Comparison of ENCODE assay signal across 1 cellular context in the genomic region with DNA sequence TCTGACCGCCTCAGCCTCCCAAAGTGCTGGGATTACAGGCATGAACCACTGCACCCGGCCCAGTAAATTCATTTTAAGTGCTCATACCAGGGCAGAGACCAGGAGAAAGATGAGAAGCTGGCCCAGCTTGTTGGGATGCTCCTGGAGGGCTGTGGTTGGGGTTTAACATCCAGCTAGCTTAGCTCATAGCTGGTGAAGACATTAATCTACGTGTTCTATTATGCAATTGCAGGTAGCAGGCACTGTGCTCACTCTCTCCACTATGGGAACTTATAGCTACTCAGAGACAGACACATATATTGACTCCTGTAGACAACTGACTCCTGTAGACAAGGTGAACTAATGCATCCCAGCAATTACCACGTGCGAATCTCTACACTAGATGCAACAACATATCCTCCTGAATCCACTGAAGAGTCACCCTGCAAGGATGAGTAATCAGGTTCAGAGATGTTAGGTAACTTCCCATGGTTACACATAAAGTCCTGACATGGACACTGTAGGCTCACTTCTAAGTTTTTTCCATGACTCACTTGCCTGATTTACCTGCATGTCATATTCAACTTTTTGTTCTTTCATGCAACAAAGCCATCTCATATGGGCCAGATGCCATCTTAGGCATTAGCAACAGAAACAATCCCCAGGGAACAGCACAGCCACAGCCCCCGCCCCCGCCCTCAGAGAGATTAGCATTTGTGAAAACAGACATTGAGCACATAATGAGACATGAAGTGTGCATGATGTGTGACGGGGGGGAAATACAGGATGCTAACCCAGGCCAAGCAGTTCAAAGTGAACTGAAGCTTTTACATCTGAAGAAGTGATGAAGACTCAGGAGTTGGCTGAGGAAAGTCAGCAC.
TF ChIP-seq lines count a peak whose summit lies in the region.

No MANE protein-coding gene starts in this region.

TF ChIP-seq in GM12878, 131 proteins besides CTCF, POLR2A, EP300 and RAD21 (continued from another document and continues in another):
- no peak for TF ChIP-seq BMI1 (IDR thresholded peaks at IDR 0.05; ENCODE audit: borderline replicate concordance)
- peak; percentile 65; the same call in 1 of the 2 replicates for TF ChIP-seq CREB1 (IDR thresholded peaks at IDR 0.05; ENCODE audit: low read depth)
- TF ChIP-seq RCOR1 (conservative IDR thresholded peaks at IDR 0.05; ENCODE audit: low read depth, low read length) = no peak
- TF ChIP-seq, protein P1, sequence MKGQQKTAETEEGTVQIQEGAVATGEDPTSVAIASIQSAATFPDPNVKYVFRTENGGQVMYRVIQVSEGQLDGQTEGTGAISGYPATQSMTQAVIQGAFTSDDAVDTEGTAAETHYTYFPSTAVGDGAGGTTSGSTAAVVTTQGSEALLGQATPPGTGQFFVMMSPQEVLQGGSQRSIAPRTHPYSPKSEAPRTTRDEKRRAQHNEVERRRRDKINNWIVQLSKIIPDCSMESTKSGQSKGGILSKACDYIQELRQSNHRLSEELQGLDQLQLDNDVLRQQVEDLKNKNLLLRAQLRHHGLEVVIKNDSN (IDR thresholded peaks at IDR 0.05; ENCODE audit: borderline replicate concordance, extremely low read length, insufficient read depth, low read depth, low read length) = no peak
- TF ChIP-seq CEBPB (IDR thresholded peaks at IDR 0.05; ENCODE audit: borderline replicate concordance in 1 of 2, low read depth in 2 of 2, low read length in 2 of 2) = no peak
- no peak for TF ChIP-seq ZNF24 (IDR thresholded peaks at IDR 0.05)
- TF ChIP-seq, protein P2, sequence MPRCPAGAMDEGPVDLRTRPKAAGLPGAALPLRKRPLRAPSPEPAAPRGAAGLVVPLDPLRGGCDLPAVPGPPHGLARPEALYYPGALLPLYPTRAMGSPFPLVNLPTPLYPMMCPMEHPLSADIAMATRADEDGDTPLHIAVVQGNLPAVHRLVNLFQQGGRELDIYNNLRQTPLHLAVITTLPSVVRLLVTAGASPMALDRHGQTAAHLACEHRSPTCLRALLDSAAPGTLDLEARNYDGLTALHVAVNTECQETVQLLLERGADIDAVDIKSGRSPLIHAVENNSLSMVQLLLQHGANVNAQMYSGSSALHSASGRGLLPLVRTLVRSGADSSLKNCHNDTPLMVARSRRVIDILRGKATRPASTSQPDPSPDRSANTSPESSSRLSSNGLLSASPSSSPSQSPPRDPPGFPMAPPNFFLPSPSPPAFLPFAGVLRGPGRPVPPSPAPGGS (IDR thresholded peaks at IDR 0.05; ENCODE audit: borderline replicate concordance, insufficient read depth, low read depth, low read length, poor library complexity, severe bottlenecking) = no peak
- TF ChIP-seq, protein P3, sequence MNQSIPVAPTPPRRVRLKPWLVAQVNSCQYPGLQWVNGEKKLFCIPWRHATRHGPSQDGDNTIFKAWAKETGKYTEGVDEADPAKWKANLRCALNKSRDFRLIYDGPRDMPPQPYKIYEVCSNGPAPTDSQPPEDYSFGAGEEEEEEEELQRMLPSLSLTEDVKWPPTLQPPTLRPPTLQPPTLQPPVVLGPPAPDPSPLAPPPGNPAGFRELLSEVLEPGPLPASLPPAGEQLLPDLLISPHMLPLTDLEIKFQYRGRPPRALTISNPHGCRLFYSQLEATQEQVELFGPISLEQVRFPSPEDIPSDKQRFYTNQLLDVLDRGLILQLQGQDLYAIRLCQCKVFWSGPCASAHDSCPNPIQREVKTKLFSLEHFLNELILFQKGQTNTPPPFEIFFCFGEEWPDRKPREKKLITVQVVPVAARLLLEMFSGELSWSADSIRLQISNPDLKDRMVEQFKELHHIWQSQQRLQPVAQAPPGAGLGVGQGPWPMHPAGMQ (IDR thresholded peaks at IDR 0.05; ENCODE audit: borderline replicate concordance) = no peak
- TF ChIP-seq POLR2AphosphoS2 (IDR thresholded peaks at IDR 0.05; ENCODE audit: low read depth, low read length) = no peak
- TF ChIP-seq GABPA (IDR thresholded peaks at IDR 0.05; ENCODE audit: low read depth) = no peak
- TF ChIP-seq CBFB (IDR thresholded peaks at IDR 0.05; ENCODE audit: low read depth) = no peak
- peak; percentile 78; the same call in 1 of the 2 replicates for TF ChIP-seq NFIC (IDR thresholded peaks at IDR 0.05; ENCODE audit: low read depth, low read length)
- TF ChIP-seq SIN3A (IDR thresholded peaks at IDR 0.05; ENCODE audit: low read depth, low read length) = no peak
- TF ChIP-seq MEF2B (IDR thresholded peaks at IDR 0.05; ENCODE audit: partially characterized antibody, poor library complexity, severe bottlenecking) = peak; percentile 96
- peak; percentile 54; the same call in 1 of the 2 replicates for TF ChIP-seq FOXM1 (IDR thresholded peaks at IDR 0.05; ENCODE audit: low read depth, low read length)
- TF ChIP-seq, protein P4, sequence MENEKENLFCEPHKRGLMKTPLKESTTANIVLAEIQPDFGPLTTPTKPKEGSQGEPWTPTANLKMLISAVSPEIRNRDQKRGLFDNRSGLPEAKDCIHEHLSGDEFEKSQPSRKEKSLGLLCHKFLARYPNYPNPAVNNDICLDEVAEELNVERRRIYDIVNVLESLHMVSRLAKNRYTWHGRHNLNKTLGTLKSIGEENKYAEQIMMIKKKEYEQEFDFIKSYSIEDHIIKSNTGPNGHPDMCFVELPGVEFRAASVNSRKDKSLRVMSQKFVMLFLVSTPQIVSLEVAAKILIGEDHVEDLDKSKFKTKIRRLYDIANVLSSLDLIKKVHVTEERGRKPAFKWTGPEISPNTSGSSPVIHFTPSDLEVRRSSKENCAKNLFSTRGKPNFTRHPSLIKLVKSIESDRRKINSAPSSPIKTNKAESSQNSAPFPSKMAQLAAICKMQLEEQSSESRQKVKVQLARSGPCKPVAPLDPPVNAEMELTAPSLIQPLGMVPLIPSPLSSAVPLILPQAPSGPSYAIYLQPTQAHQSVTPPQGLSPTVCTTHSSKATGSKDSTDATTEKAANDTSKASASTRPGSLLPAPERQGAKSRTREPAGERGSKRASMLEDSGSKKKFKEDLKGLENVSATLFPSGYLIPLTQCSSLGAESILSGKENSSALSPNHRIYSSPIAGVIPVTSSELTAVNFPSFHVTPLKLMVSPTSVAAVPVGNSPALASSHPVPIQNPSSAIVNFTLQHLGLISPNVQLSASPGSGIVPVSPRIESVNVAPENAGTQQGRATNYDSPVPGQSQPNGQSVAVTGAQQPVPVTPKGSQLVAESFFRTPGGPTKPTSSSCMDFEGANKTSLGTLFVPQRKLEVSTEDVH (IDR thresholded peaks at IDR 0.05; ENCODE audit: low read depth, partially characterized antibody) = no peak
- TF ChIP-seq HDAC2 (IDR thresholded peaks at IDR 0.05) = no peak
- TF ChIP-seq MEF2A (IDR thresholded peaks at IDR 0.05; ENCODE audit: insufficient read depth, low read depth, low read length) = no peak
- no peak for TF ChIP-seq RAD51 (IDR thresholded peaks at IDR 0.05)
- TF ChIP-seq, protein P5, sequence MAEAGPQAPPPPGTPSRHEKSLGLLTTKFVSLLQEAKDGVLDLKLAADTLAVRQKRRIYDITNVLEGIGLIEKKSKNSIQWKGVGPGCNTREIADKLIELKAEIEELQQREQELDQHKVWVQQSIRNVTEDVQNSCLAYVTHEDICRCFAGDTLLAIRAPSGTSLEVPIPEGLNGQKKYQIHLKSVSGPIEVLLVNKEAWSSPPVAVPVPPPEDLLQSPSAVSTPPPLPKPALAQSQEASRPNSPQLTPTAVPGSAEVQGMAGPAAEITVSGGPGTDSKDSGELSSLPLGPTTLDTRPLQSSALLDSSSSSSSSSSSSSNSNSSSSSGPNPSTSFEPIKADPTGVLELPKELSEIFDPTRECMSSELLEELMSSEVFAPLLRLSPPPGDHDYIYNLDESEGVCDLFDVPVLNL (IDR thresholded peaks at IDR 0.05; ENCODE audit: low read depth, low read length) = no peak
- TF ChIP-seq ZNF384 (IDR thresholded peaks at IDR 0.05; ENCODE audit: borderline replicate concordance, low read depth, low read length) = no peak
- TF ChIP-seq ESRRA (IDR thresholded peaks at IDR 0.05; ENCODE audit: low read length) = no peak
- TF ChIP-seq, protein P6, sequence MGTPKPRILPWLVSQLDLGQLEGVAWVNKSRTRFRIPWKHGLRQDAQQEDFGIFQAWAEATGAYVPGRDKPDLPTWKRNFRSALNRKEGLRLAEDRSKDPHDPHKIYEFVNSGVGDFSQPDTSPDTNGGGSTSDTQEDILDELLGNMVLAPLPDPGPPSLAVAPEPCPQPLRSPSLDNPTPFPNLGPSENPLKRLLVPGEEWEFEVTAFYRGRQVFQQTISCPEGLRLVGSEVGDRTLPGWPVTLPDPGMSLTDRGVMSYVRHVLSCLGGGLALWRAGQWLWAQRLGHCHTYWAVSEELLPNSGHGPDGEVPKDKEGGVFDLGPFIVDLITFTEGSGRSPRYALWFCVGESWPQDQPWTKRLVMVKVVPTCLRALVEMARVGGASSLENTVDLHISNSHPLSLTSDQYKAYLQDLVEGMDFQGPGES (IDR thresholded peaks at IDR 0.05) = no peak
- TF ChIP-seq CHD2 (IDR thresholded peaks at IDR 0.05; ENCODE audit: borderline replicate concordance, low read depth, low read length) = no peak
- TF ChIP-seq, protein P7, sequence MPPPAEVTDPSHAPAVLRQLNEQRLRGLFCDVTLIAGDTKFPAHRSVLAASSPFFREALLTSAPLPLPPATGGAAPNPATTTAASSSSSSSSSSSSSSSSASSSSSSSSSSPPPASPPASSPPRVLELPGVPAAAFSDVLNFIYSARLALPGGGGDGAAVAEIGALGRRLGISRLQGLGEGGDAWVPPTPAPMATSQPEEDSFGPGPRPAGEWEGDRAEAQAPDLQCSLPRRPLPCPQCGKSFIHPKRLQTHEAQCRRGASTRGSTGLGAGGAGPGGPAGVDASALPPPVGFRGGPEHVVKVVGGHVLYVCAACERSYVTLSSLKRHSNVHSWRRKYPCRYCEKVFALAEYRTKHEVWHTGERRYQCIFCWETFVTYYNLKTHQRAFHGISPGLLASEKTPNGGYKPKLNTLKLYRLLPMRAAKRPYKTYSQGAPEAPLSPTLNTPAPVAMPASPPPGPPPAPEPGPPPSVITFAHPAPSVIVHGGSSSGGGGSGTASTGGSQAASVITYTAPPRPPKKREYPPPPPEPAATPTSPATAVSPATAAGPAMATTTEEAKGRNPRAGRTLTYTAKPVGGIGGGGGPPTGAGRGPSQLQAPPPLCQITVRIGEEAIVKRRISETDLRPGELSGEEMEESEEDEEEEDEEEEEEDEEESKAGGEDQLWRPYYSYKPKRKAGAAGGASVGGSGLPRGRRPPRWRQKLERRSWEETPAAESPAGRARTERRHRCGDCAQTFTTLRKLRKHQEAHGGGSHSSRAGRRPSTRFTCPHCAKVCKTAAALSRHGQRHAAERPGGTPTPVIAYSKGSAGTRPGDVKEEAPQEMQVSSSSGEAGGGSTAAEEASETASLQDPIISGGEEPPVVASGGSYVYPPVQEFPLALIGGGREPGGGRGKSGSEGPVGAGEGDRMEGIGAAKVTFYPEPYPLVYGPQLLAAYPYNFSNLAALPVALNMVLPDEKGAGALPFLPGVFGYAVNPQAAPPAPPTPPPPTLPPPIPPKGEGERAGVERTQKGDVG (CRISPR knock-in tag; IDR thresholded peaks at IDR 0.05) = no peak
- TF ChIP-seq KLF5 (IDR thresholded peaks at IDR 0.05; ENCODE audit: partially characterized antibody) = no peak
- TF ChIP-seq STAT1 (conservative IDR thresholded peaks at IDR 0.05) = no peak
- TF ChIP-seq IRF4 (IDR thresholded peaks at IDR 0.05; ENCODE audit: low read depth, low read length) = no peak
- no peak for TF ChIP-seq CBX5 (IDR thresholded peaks at IDR 0.05; ENCODE audit: low read depth)
- TF ChIP-seq, protein P8, sequence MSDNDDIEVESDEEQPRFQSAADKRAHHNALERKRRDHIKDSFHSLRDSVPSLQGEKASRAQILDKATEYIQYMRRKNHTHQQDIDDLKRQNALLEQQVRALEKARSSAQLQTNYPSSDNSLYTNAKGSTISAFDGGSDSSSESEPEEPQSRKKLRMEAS (IDR thresholded peaks at IDR 0.05; ENCODE audit: low read depth, low read length) = no peak
- no peak for TF ChIP-seq ZNF207 (IDR thresholded peaks at IDR 0.05; ENCODE audit: borderline replicate concordance)
- TF ChIP-seq PAX8 (IDR thresholded peaks at IDR 0.05) = no peak
- TF ChIP-seq, protein P9, sequence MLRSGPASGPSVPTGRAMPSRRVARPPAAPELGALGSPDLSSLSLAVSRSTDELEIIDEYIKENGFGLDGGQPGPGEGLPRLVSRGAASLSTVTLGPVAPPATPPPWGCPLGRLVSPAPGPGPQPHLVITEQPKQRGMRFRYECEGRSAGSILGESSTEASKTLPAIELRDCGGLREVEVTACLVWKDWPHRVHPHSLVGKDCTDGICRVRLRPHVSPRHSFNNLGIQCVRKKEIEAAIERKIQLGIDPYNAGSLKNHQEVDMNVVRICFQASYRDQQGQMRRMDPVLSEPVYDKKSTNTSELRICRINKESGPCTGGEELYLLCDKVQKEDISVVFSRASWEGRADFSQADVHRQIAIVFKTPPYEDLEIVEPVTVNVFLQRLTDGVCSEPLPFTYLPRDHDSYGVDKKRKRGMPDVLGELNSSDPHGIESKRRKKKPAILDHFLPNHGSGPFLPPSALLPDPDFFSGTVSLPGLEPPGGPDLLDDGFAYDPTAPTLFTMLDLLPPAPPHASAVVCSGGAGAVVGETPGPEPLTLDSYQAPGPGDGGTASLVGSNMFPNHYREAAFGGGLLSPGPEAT (IDR thresholded peaks at IDR 0.05; ENCODE audit: low read depth) = peak; percentile 47
- TF ChIP-seq RB1 (IDR thresholded peaks at IDR 0.05; ENCODE audit: borderline replicate concordance) = no peak
- TF ChIP-seq, protein P10, sequence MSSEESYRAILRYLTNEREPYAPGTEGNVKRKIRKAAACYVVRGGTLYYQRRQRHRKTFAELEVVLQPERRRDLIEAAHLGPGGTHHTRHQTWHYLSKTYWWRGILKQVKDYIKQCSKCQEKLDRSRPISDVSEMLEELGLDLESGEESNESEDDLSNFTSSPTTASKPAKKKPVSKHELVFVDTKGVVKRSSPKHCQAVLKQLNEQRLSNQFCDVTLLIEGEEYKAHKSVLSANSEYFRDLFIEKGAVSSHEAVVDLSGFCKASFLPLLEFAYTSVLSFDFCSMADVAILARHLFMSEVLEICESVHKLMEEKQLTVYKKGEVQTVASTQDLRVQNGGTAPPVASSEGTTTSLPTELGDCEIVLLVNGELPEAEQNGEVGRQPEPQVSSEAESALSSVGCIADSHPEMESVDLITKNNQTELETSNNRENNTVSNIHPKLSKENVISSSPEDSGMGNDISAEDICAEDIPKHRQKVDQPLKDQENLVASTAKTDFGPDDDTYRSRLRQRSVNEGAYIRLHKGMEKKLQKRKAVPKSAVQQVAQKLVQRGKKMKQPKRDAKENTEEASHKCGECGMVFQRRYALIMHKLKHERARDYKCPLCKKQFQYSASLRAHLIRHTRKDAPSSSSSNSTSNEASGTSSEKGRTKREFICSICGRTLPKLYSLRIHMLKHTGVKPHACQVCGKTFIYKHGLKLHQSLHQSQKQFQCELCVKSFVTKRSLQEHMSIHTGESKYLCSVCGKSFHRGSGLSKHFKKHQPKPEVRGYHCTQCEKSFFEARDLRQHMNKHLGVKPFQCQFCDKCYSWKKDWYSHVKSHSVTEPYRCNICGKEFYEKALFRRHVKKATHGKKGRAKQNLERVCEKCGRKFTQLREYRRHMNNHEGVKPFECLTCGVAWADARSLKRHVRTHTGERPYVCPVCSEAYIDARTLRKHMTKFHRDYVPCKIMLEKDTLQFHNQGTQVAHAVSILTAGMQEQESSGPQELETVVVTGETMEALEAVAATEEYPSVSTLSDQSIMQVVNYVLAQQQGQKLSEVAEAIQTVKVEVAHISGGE (CRISPR knock-in tag; IDR thresholded peaks at IDR 0.05) = no peak
- TF ChIP-seq YBX1 (IDR thresholded peaks at IDR 0.05) = no peak
- TF ChIP-seq IKZF2 (IDR thresholded peaks at IDR 0.05) = peak; percentile 47 to 68
- no peak for TF ChIP-seq SIX5 (IDR thresholded peaks at IDR 0.05; ENCODE audit: low read depth, low read length, severe bottlenecking)
- peak; percentile 60; the same call in 1 of the 3 replicates for TF ChIP-seq POU2F2 (IDR thresholded peaks at IDR 0.05; ENCODE audit: borderline replicate concordance, low read depth, low read length)
- TF ChIP-seq RFX5 (IDR thresholded peaks at IDR 0.05; ENCODE audit: low read depth, low read length) = no peak
